ENCODE assay signal across 9 cellular contexts in the genomic region with DNA sequence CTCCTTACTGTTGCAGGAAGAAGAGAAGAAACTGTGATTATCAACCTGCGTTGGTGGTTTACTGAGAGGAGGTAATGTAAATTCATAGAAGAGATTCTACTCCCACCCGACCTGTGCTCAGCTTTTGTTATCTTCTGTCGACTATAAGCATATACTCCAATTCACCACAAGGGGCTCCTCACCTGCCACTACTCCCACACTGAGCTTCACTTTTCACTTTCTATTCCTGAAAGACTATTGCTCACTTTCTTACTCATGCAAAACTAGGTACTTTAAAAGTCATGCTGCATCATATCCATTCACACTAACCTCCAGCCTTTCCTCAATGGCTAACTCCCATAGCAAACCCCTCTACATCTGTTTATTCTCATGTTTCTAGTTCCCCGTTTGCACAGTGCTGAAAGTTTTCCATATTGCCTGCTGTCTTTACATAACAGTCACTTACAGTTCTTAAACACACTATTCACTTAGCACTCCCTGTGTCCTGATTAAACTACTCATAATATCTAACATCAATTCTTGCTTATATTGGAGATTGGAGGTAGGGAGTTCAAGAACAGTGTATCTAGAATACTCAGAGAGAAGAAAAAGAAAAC.
DNase-seq lines count a peak whose midpoint lies in the region; ATAC-seq, FAIRE-seq and TF ChIP-seq lines count a peak whose summit lies in the region.
"Had no signal": no experiment of that assay in that cellular context is flagged by ENCODE, and none has a peak within 500 bp of the region (broad histone marks: within the 10 kb centered on the region; RNA-seq: fewer than 3 reads in every experiment).

No MANE protein-coding gene starts in this region.

- no peaks in the 10 kb centered on the region for H3K4me1 ChIP-seq in mucosa of rectum (ENCODE audit: control insufficient read depth in 2 of 2, insufficient read depth in 2 of 2, low read length in 2 of 2)

- DNase-seq in AG04450 (ENCODE audit: low read depth, low spot score) (peak; percentile 27), GM18507 (ENCODE audit: extremely low spot score, insufficient read length, low read depth) (peak; percentile 8), MV-4-11 (lab: John Stamatoyannopoulos, UW) (peak; percentile 12), T47D (ENCODE audit: low read depth in 1 of 2, low spot score in 1 of 2) (peak; percentile 33 to 49), epidermal melanocyte (ENCODE audit: insufficient read length, low spot score) (no peak)
- no peak for DNase-seq in stimulated activated CD4-positive, alpha-beta T cell treated with anti-CD3 and anti-CD28 coated beads, Interleukin-12 subunit alpha, Interleukin-12 subunit beta, amount 100 ng/mL, for 4 hours

- peak; percentile 31 for FAIRE-seq in GM18507 (lab: Jason Lieb, UNC)
- FAIRE-seq: K562 had no signal

- H3K4me3 ChIP-seq in AG04450 (ENCODE audit: low read depth, low read length) (no peak overlapping the region; the same call in 1 of the 2 replicates), mucosa of rectum (ENCODE audit: low read length in 2 of 2) (peak overlapping the region; percentile 30 to 51)
- H3K4me3 ChIP-seq: K562 had no signal

- CTCF ChIA-PET in AG04450 (lab: Charles Lee): interaction anchor here (0.5 to 2.0 kb wide), 21 partner anchors 9 to 1064 kb away, joined by 3 to 11 read pairs (median 4); no protein-coding TSS in a partner anchor

- H3K36me3 ChIP-seq in mucosa of rectum (ENCODE audit: control insufficient read depth in 2 of 2, insufficient read depth in 2 of 2, low read length in 2 of 2): no peaks in the 10 kb centered on the region

- TF ChIP-seq CTCF in AG04450 (IDR thresholded peaks at IDR 0.05; ENCODE audit: low read depth, low read length): peak; percentile 82

- no peak overlapping the region for H3K27ac ChIP-seq in AG04450 (ENCODE audit: low read depth, low read length)
- no peak overlapping the region for H3K27ac ChIP-seq in mucosa of rectum (ENCODE audit: low read depth in 2 of 2, low read length in 2 of 2)

- H3K9ac ChIP-seq in mucosa of rectum (ENCODE audit: low read depth in 1 of 2, low read length in 2 of 2): no peak overlapping the region

- H3K9me3 ChIP-seq in AG04450 (ENCODE audit: control insufficient read depth, insufficient read depth, low read length) (peaks cover 4% of the 10 kb centered on the region; the same call in 1 of the 2 replicates), mucosa of rectum (ENCODE audit: control insufficient read depth in 2 of 2, low read length in 2 of 2) (no peaks in the 10 kb centered on the region)

- POLR2A ChIA-PET in AG04450 (lab: Yijun Ruan, JAX): no interaction called here

- peak; percentile 100 for ATAC-seq in HG02759 (IDR thresholded peaks at IDR 0.05; ENCODE audit: unreplicated experiment)
- ATAC-seq: K562 had no signal

- H3K27me3 ChIP-seq in AG04450 (ENCODE audit: control insufficient read depth, insufficient read depth, low read length) (no peaks in the 10 kb centered on the region), mucosa of rectum (ENCODE audit: control insufficient read depth in 2 of 2, insufficient read depth in 2 of 2, low read length in 2 of 2) (no peaks in the 10 kb centered on the region)

- in situ Hi-C loops in T47D (cut with HindIII; ENCODE audit: low pct_unique_long_range_greater_than_20kb, low sequenced_read_pairs): no loop called here

Comparison
In these comparisons a context has a peak if more than half of its experiments do, and no peak if none do; other contexts are left out.
1. DNase-seq: peak in AG04450 (single experiment), GM18507 (single experiment), MV-4-11 (single experiment) and T47D (2 of 2); none in epidermal melanocyte (single experiment) and stimulated activated CD4-positive, alpha-beta T cell treated with anti-CD3 and anti-CD28 coated beads, Interleukin-12 subunit alpha, Interleukin-12 subunit beta, amount 100 ng/mL, for 4 hours (single experiment).